ENCODE assay signal across 12 cellular contexts in the genomic region with DNA sequence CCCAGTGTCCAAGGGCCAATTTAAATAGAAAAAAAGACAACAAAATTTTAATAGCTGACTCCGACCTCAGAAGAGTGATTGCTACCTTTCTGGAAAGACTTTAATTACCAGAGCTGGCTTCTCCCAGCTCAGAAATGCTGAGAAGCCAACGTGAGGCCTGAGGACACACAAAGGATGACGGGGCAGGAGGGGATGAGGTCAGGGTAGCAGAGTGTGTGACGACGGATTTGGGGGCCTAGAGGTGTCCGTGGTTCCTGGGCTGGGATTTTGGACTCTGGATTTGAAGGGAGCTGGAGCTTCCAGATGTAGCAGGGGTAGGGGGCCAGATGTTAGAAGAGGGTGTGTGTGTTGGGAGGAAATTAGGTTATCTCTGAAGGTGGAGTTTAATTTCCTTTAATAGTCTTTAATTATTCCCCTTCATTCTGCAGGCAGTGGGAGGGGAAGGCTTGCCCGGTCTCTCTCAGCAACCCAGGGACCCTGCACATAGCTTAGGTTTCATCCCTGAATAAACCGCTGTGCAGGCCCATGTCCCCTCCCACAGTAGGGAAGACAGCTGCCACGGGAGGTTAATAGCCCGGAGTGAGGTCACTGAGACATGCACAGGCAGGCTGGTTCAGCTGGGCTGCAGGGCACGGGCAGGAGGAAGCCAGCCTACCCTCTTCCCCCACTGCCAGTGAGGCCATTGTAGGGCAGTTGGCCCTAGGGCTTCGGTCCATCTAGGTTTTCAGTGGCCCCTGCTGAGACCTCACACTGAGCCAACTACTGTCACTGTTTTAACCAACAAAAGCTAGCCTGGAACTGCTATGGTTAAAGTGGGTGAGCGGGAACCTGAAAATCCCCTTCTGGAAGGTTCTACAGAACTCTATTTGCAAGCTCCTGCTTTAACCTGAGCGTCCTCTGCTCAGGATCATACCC. TPM values are rescaled to one million over a fixed set of nuclear protein-coding genes. Genes with fewer than 3 reads are reported as not detected.
DNase-seq lines count a peak whose midpoint lies in the region; ATAC-seq and TF ChIP-seq lines count a peak whose summit lies in the region.
"Had no signal": no experiment of that assay in that cellular context is flagged by ENCODE, and none has a peak within 500 bp of the region (broad histone marks: within the 10 kb centered on the region; RNA-seq: fewer than 3 reads in every experiment).

No MANE protein-coding gene starts in this region.

- H3K36me3 ChIP-seq in MG63 (no peaks in the 10 kb centered on the region), WERI-Rb-1 (no peaks in the 10 kb centered on the region)
- H3K36me3 ChIP-seq: BE2C, gastrocnemius medialis had no signal

- no peaks in the 10 kb centered on the region for H3K36me3 Mint-ChIP-seq in activated T-helper 1 cell treated with anti-CD3 and anti-CD28 coated beads, Interleukin-12 subunit alpha, Interleukin-12 subunit beta, Interleukin-2, Interleukin-4 antibody, amounts not matched to agents 30 ng/mL and 10 ng/mL and 1 ng/mL, durations not matched to agents 14 hours and 24 hours and 36 hours (ENCODE audit: low read depth)
- H3K36me3 Mint-ChIP-seq: activated CD8-positive, alpha-beta memory T cell treated with anti-CD3 and anti-CD28 coated beads, Interleukin-2, amount 10 ng/mL, durations not matched to agents 7 days and 5 days; activated naive CD4-positive, alpha-beta T cell treated with anti-CD3 and anti-CD28 coated beads, Interleukin-2, amount 10 ng/mL, durations not matched to agents 7 days and 5 days had no signal

- no peak for TF ChIP-seq CTCF in WERI-Rb-1 (IDR thresholded peaks at IDR 0.05; ENCODE audit: low read depth, low read length)

- DNase-seq in Daoy (ENCODE audit: low read depth), result peak; percentile 28
- peak; percentile 78 for DNase-seq in MG63
- peak; percentile 77 for DNase-seq in WERI-Rb-1
- DNase-seq in myocyte (ENCODE audit: low read depth), result peak; percentile 89
- DNase-seq in putamen (ENCODE audit: low spot score), result no peak
- DNase-seq in activated T-helper 1 cell treated with anti-CD3 and anti-CD28 coated beads, Interleukin-12 subunit alpha, Interleukin-12 subunit beta, Interleukin-2, Interleukin-4 antibody, amounts not matched to agents 30 ng/mL and 10 ng/mL and 1 ng/mL, durations not matched to agents 14 hours and 24 hours and 36 hours (ENCODE audit: low spot score), result no peak
- DNase-seq: activated CD8-positive, alpha-beta memory T cell treated with anti-CD3 and anti-CD28 coated beads, Interleukin-2, amount 10 ng/mL, durations not matched to agents 7 days and 5 days; activated naive CD4-positive, alpha-beta T cell treated with anti-CD3 and anti-CD28 coated beads, Interleukin-2, amount 10 ng/mL, durations not matched to agents 7 days and 5 days; BE2C; gastrocnemius medialis; trophoblast cell had no signal

- peak overlapping the region; percentile 50 for H3K27ac ChIP-seq in WERI-Rb-1
- H3K27ac ChIP-seq: gastrocnemius medialis had no signal

- H3K4me3 ChIP-seq in MG63 (no peak overlapping the region), WERI-Rb-1 (ENCODE audit: low read depth, low read length) (no peak overlapping the region)
- H3K4me3 ChIP-seq: gastrocnemius medialis had no signal

- no peak overlapping the region for H3K27ac Mint-ChIP-seq in activated T-helper 1 cell treated with anti-CD3 and anti-CD28 coated beads, Interleukin-12 subunit alpha, Interleukin-12 subunit beta, Interleukin-2, Interleukin-4 antibody, amounts not matched to agents 30 ng/mL and 10 ng/mL and 1 ng/mL, durations not matched to agents 14 hours and 24 hours and 36 hours
- H3K27ac Mint-ChIP-seq: activated CD8-positive, alpha-beta memory T cell treated with anti-CD3 and anti-CD28 coated beads, Interleukin-2, amount 10 ng/mL, durations not matched to agents 7 days and 5 days; activated naive CD4-positive, alpha-beta T cell treated with anti-CD3 and anti-CD28 coated beads, Interleukin-2, amount 10 ng/mL, durations not matched to agents 7 days and 5 days had no signal

- H3K27me3 ChIP-seq in MG63 (no peaks in the 10 kb centered on the region), WERI-Rb-1 (ENCODE audit: insufficient read depth, low read depth, severe bottlenecking) (no peaks in the 10 kb centered on the region)
- H3K27me3 ChIP-seq: BE2C had no signal

- H3K27me3 Mint-ChIP-seq in activated T-helper 1 cell treated with anti-CD3 and anti-CD28 coated beads, Interleukin-12 subunit alpha, Interleukin-12 subunit beta, Interleukin-2, Interleukin-4 antibody, amounts not matched to agents 30 ng/mL and 10 ng/mL and 1 ng/mL, durations not matched to agents 14 hours and 24 hours and 36 hours (ENCODE audit: insufficient read depth), result peaks cover 2% of the 10 kb centered on the region

- no peaks in the 10 kb centered on the region for H3K4me1 Mint-ChIP-seq in activated T-helper 1 cell treated with anti-CD3 and anti-CD28 coated beads, Interleukin-12 subunit alpha, Interleukin-12 subunit beta, Interleukin-2, Interleukin-4 antibody, amounts not matched to agents 30 ng/mL and 10 ng/mL and 1 ng/mL, durations not matched to agents 14 hours and 24 hours and 36 hours (ENCODE audit: low read depth)
- H3K4me1 Mint-ChIP-seq: activated CD8-positive, alpha-beta memory T cell treated with anti-CD3 and anti-CD28 coated beads, Interleukin-2, amount 10 ng/mL, durations not matched to agents 7 days and 5 days; activated naive CD4-positive, alpha-beta T cell treated with anti-CD3 and anti-CD28 coated beads, Interleukin-2, amount 10 ng/mL, durations not matched to agents 7 days and 5 days had no signal

- no peaks in the 10 kb centered on the region for H3K9me3 ChIP-seq in MG63
- H3K9me3 ChIP-seq in WERI-Rb-1 (ENCODE audit: severe bottlenecking), result no peaks in the 10 kb centered on the region
- H3K9me3 ChIP-seq: BE2C, gastrocnemius medialis had no signal

- H3K4me3 Mint-ChIP-seq in activated T-helper 1 cell treated with anti-CD3 and anti-CD28 coated beads, Interleukin-12 subunit alpha, Interleukin-12 subunit beta, Interleukin-2, Interleukin-4 antibody, amounts not matched to agents 30 ng/mL and 10 ng/mL and 1 ng/mL, durations not matched to agents 14 hours and 24 hours and 36 hours, result no peak overlapping the region
- H3K4me3 Mint-ChIP-seq: activated CD8-positive, alpha-beta memory T cell treated with anti-CD3 and anti-CD28 coated beads, Interleukin-2, amount 10 ng/mL, durations not matched to agents 7 days and 5 days; activated naive CD4-positive, alpha-beta T cell treated with anti-CD3 and anti-CD28 coated beads, Interleukin-2, amount 10 ng/mL, durations not matched to agents 7 days and 5 days had no signal

- ATAC-seq in HG03196 (IDR thresholded peaks at IDR 0.05; ENCODE audit: unreplicated experiment), result no peak
- ATAC-seq: activated CD8-positive, alpha-beta memory T cell treated with anti-CD3 and anti-CD28 coated beads, Interleukin-2, amount 10 ng/mL, durations not matched to agents 7 days and 5 days; gastrocnemius medialis had no signal

- H3K9me3 Mint-ChIP-seq in activated T-helper 1 cell treated with anti-CD3 and anti-CD28 coated beads, Interleukin-12 subunit alpha, Interleukin-12 subunit beta, Interleukin-2, Interleukin-4 antibody, amounts not matched to agents 30 ng/mL and 10 ng/mL and 1 ng/mL, durations not matched to agents 14 hours and 24 hours and 36 hours, result no peaks in the 10 kb centered on the region
- H3K9me3 Mint-ChIP-seq: activated naive CD4-positive, alpha-beta T cell treated with anti-CD3 and anti-CD28 coated beads, Interleukin-2, amount 10 ng/mL, durations not matched to agents 7 days and 5 days had no signal

- intact Hi-C loops in activated T-helper 1 cell treated with anti-CD3 and anti-CD28 coated beads, Interleukin-12 subunit alpha, Interleukin-12 subunit beta, Interleukin-2, Interleukin-4 antibody, amounts not matched to agents 30 ng/mL and 10 ng/mL and 1 ng/mL, durations not matched to agents 14 hours and 24 hours and 36 hours (cut with micrococcal nuclease), result no loop called here

RNA-seq across cellular contexts. Expression of gene PADI3, which starts 3.8 kb away (rescaled TPM):
- 0.09 and 1.5 TPM in 2 replicates for total RNA-seq in Daoy (2014; rRNA removed; shearing (Covaris generic))
- total RNA-seq in MG63 (2014; rRNA removed; shearing (Covaris generic); ENCODE audit: low replicate concordance), result 0.53 and 7.3 TPM in 2 replicates
- total RNA-seq in myocyte, result not detected in 2 replicates
- 0.03 TPM for polyA plus RNA-seq in myocyte (2012)
- not detected in 2 replicates for total RNA-seq in activated T-helper 1 cell treated with anti-CD3 and anti-CD28 coated beads, Interleukin-12 subunit alpha, Interleukin-12 subunit beta, Interleukin-2, Interleukin-4 antibody, amounts not matched to agents 30 ng/mL and 10 ng/mL and 1 ng/mL, durations not matched to agents 14 hours and 24 hours and 36 hours
- total RNA-seq: activated CD8-positive, alpha-beta memory T cell treated with anti-CD3 and anti-CD28 coated beads, Interleukin-2, amount 10 ng/mL, durations not matched to agents 7 days and 5 days; gastrocnemius medialis had no signal

RNA-seq across cellular contexts. Expression of gene PADI1, which starts 40.2 kb away (rescaled TPM):
- total RNA-seq in Daoy (2014; rRNA removed; shearing (Covaris generic)), result 2.5 TPM in 1 of 2 replicates, not detected in the other
- 0.03 TPM in 1 of 2 replicates, not detected in the other for total RNA-seq in MG63 (2014; rRNA removed; shearing (Covaris generic); ENCODE audit: low replicate concordance)
- 0.24 and 0.31 TPM in 2 replicates for total RNA-seq in myocyte
- polyA plus RNA-seq in myocyte (2012), result 7.1 TPM
- not detected in 2 replicates for total RNA-seq in activated T-helper 1 cell treated with anti-CD3 and anti-CD28 coated beads, Interleukin-12 subunit alpha, Interleukin-12 subunit beta, Interleukin-2, Interleukin-4 antibody, amounts not matched to agents 30 ng/mL and 10 ng/mL and 1 ng/mL, durations not matched to agents 14 hours and 24 hours and 36 hours
- total RNA-seq: activated CD8-positive, alpha-beta memory T cell treated with anti-CD3 and anti-CD28 coated beads, Interleukin-2, amount 10 ng/mL, durations not matched to agents 7 days and 5 days; gastrocnemius medialis had no signal

Comparison
In these comparisons a context has a peak if more than half of its experiments do, and no peak if none do; other contexts are left out.
1. DNase-seq: peak in Daoy (single experiment), MG63 (single experiment), WERI-Rb-1 (single experiment) and myocyte (single experiment); none in putamen (single experiment) and activated T-helper 1 cell treated with anti-CD3 and anti-CD28 coated beads, Interleukin-12 subunit alpha, Interleukin-12 subunit beta, Interleukin-2, Interleukin-4 antibody, amounts not matched to agents 30 ng/mL and 10 ng/mL and 1 ng/mL, durations not matched to agents 14 hours and 24 hours and 36 hours (single experiment).